20 cellular contexts compared by ENCODE assay signal in the genomic region with DNA sequence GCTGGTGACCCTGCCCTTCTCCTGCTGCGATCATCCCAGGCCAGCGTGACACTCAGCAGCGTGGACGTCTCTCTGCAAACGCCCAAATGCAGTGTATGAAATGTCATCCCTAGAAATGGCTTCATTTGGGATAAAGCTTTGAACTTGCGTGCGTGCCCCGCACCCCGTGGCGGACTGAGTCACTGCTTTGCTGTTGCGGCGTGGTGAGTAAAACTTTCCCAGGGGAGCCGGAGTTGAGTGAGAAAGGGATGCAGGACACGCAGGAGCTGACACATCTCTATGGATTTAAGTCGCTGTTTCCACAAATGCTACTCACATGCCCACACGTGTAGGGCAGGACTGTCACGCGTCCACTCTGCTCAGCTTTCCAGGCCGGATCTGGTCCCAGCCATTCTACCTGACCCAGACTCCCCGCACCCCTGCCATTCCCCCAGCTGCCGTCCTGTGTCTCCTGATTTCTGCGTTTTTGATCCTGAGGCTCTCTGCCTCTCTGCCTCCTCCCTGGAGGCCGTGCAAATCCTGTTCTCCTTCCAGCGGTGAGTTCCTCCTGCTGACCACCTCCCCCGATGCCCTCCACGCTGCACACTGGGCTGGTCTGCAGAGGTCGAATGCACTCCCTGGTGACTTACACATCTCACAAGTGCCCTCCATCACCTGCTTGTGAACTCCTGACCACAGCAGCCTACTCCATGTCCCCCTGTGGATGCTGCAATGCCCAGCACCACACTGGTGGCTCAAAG.
DNase-seq lines count a peak whose midpoint lies in the region; ATAC-seq and TF ChIP-seq lines count a peak whose summit lies in the region.
"Had no signal": no experiment of that assay in that cellular context is flagged by ENCODE, and none has a peak within 500 bp of the region (broad histone marks: within the 10 kb centered on the region; RNA-seq: fewer than 3 reads in every experiment).

No MANE protein-coding gene starts in this region.

- H3K4me3 Mint-ChIP-seq in central memory CD8-positive, alpha-beta T cell = peak overlapping the region; percentile 44
- H3K4me3 Mint-ChIP-seq in nephron progenitor cell = peak overlapping the region; percentile 28
- H3K4me3 Mint-ChIP-seq: IgD-negative memory B cell had no signal

- TF ChIP-seq POLR2A in prostate gland (IDR thresholded peaks at IDR 0.05) = no peak

- no peaks in the 10 kb centered on the region for H3K4me1 ChIP-seq in prostate gland (replicated peaks)
- H3K4me1 ChIP-seq: uterus had no signal

- intact Hi-C loops in Right ventricle myocardium inferior (cut with DNase I) (no loop called here), Right ventricle myocardium superior (cut with DNase I) (no loop called here), prostate gland (cut with DNase I) (no loop called here)

- H3K36me3 ChIP-seq in prostate gland = no peaks in the 10 kb centered on the region
- H3K36me3 ChIP-seq: uterus had no signal

- H3K9me3 Mint-ChIP-seq in central memory CD8-positive, alpha-beta T cell = no peaks in the 10 kb centered on the region
- peaks cover 10% of the 10 kb centered on the region for H3K9me3 Mint-ChIP-seq in nephron progenitor cell

- peaks cover 36% of the 10 kb centered on the region for H3K36me3 Mint-ChIP-seq in central memory CD8-positive, alpha-beta T cell (ENCODE audit: insufficient read depth)
- H3K36me3 Mint-ChIP-seq in nephron progenitor cell (ENCODE audit: low read depth) = no peaks in the 10 kb centered on the region

- no peak overlapping the region for H3K27ac ChIP-seq in prostate gland
- H3K27ac ChIP-seq: C4-2B, heart right ventricle, parathyroid adenoma, uterus had no signal

- no peaks in the 10 kb centered on the region for H3K27me3 Mint-ChIP-seq in central memory CD8-positive, alpha-beta T cell
- peaks cover 16% of the 10 kb centered on the region for H3K27me3 Mint-ChIP-seq in nephron progenitor cell (ENCODE audit: low read depth, poor library complexity)
- H3K27me3 Mint-ChIP-seq: IgD-negative memory B cell had no signal

- ATAC-seq in Right ventricle myocardium inferior (no peak), Right ventricle myocardium superior (ENCODE audit: poor library complexity) (no peak), HG03108 (IDR thresholded peaks at IDR 0.05; ENCODE audit: unreplicated experiment) (no peak)
- no peak for ATAC-seq in central memory CD8-positive, alpha-beta T cell (replicated peaks; ENCODE audit: extremely low read depth, poor library complexity, severe bottlenecking)
- ATAC-seq: HCT116, heart right ventricle had no signal

- peaks cover 56% of the 10 kb centered on the region for H3K4me1 Mint-ChIP-seq in central memory CD8-positive, alpha-beta T cell
- H3K4me1 Mint-ChIP-seq in nephron progenitor cell = peaks cover 45% of the 10 kb centered on the region

- no peak for TF ChIP-seq CTCF in nephron progenitor cell (IDR thresholded peaks at IDR 0.05)
- TF ChIP-seq CTCF in prostate gland (IDR thresholded peaks at IDR 0.05) = no peak

- 91% methylated on average over 27 of the region's 27 CpGs for WGBS in prostate gland

- no peaks in the 10 kb centered on the region for H3K9me3 ChIP-seq in prostate gland
- H3K9me3 ChIP-seq: heart right ventricle, SK-N-SH, uterus had no signal

- H3K27ac Mint-ChIP-seq in central memory CD8-positive, alpha-beta T cell (ENCODE audit: low read depth) = peak overlapping the region; percentile 57
- H3K27ac Mint-ChIP-seq in nephron progenitor cell = peak overlapping the region; percentile 70

- DNase-seq in Right ventricle myocardium inferior (ENCODE audit: missing footprints) = peak; percentile 56
- no peak for DNase-seq in Right ventricle myocardium superior
- DNase-seq in central memory CD8-positive, alpha-beta T cell (ENCODE audit: low spot score in 2 of 2) = no peak
- DNase-seq in nephron progenitor cell = no peak
- DNase-seq in ureter (ENCODE audit: low spot score) = peak; percentile 27
- DNase-seq in DMS53 (lab: John Stamatoyannopoulos, UW) = no peak
- DNase-seq in prostate gland (ENCODE audit: low spot score) = no peak
- DNase-seq: activated CD8-positive, alpha-beta memory T cell treated with anti-CD3 and anti-CD28 coated beads, Interleukin-2, amount 50 U/mL, for 48 hours; heart right ventricle; MM.1S; NCI-H1694; NCI-H774; SK-N-SH; stimulated activated CD4-positive, alpha-beta T cell treated with anti-CD3 and anti-CD28 coated beads, Interleukin-2, amount 100 ng/mL, for 24 hours; uterus had no signal

- H3K4me3 ChIP-seq in prostate gland = no peak overlapping the region
- H3K4me3 ChIP-seq: heart right ventricle, uterus had no signal

- no peaks in the 10 kb centered on the region for H3K27me3 ChIP-seq in prostate gland (replicated peaks; ENCODE audit: insufficient read depth)
- H3K27me3 ChIP-seq: heart right ventricle, uterus had no signal

Comparison
In these comparisons a context has a peak if more than half of its experiments do, and no peak if none do; other contexts are left out.
1. DNase-seq: peak in Right ventricle myocardium inferior (single experiment) and ureter (single experiment); none in Right ventricle myocardium superior (single experiment), central memory CD8-positive, alpha-beta T cell (0 of 2), nephron progenitor cell (single experiment), DMS53 (single experiment) and prostate gland (single experiment).